Comparison of ENCODE assay signal across 23 cellular contexts in the genomic region with DNA sequence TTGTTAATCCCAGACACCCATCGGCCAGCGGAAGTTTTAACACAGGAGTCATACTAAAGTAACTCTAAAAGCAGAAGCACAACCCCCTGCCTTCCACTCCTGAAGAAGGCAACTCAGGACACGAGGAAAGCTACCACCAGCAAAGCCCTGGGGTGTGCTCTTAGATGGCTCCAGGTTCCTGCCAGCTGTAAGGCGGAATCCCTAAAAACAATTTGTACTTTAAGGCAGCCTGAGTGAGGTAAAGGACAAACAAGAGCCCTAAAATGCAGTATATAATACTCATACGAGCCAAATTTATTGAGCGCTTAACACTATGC.
"Had no signal": no experiment of that assay in that cellular context is flagged by ENCODE, and none has a peak within 500 bp of the region (broad histone marks: within the 10 kb centered on the region; RNA-seq: fewer than 3 reads in every experiment).

No MANE protein-coding gene starts in this region.

- H3K27me3 ChIP-seq: esophagus muscularis mucosa, foreskin keratinocyte, heart right ventricle, left lung, neutrophil, right lobe of liver, uterus had no signal

- H3K36me3 Mint-ChIP-seq: activated CD8-positive, alpha-beta memory T cell treated with anti-CD3 and anti-CD28 coated beads, Interleukin-2, amount 10 ng/mL, durations not matched to agents 7 days and 5 days; activated naive CD4-positive, alpha-beta T cell treated with anti-CD3 and anti-CD28 coated beads, Interleukin-2, amount 50 U/mL, for 72 hours; natural killer cell treated with Interleukin-12 subunit alpha and Interleukin-12 subunit beta and Interleukin-15 and Interleukin-18, amount 100 ng/mL, for 72 hours had no signal

- H3K4me3 Mint-ChIP-seq: activated CD4-positive, alpha-beta T cell treated with anti-CD3 and anti-CD28 coated beads for 36 hours; activated CD8-positive, alpha-beta memory T cell treated with anti-CD3 and anti-CD28 coated beads, Interleukin-2, amount 10 ng/mL, durations not matched to agents 7 days and 5 days; activated CD8-positive, alpha-beta T cell treated with anti-CD3 and anti-CD28 coated beads, Interleukin-2, amount 10 ng/mL, durations not matched to agents 7 days and 5 days; natural killer cell treated with Interleukin-12 subunit alpha and Interleukin-12 subunit beta and Interleukin-15 and Interleukin-18, amount 100 ng/mL, for 72 hours; stimulated activated naive CD8-positive, alpha-beta T cell treated with anti-CD3 and anti-CD28 coated beads, Interleukin-15, Interleukin-2, amounts not matched to agents 100 ng/mL and 50 ng/mL, for 24 hours had no signal

- H3K27ac ChIP-seq: esophagus muscularis mucosa, foreskin keratinocyte, left lung, neutrophil, right lobe of liver, thoracic aorta, uterus had no signal

- H3K9me3 ChIP-seq: esophagus muscularis mucosa, heart right ventricle, left lung, mucosa of descending colon, neutrophil, right lobe of liver, thoracic aorta, uterus had no signal

- DNase-seq: activated CD4-positive, alpha-beta T cell treated with anti-CD3 and anti-CD28 coated beads for 36 hours; activated CD4-positive, CD25-positive, alpha-beta regulatory T cell; activated CD8-positive, alpha-beta memory T cell treated with anti-CD3 and anti-CD28 coated beads, Interleukin-2, amount 10 ng/mL, durations not matched to agents 7 days and 5 days; activated CD8-positive, alpha-beta T cell treated with anti-CD3 and anti-CD28 coated beads, Interleukin-2, amount 10 ng/mL, durations not matched to agents 7 days and 5 days; activated naive CD4-positive, alpha-beta T cell; activated T-cell treated with anti-CD3 and anti-CD28 coated beads, Interleukin-2, amount 50 U/mL, for 48 hours; dermis blood vessel endothelial cell; effector CD4-positive, alpha-beta T cell; foreskin keratinocyte; heart right ventricle; left lung; mucosa of descending colon; right lobe of liver; stimulated activated CD4-positive, alpha-beta T cell treated with anti-CD3 and anti-CD28 coated beads, Interleukin-4, amount 100 ng/mL, for 1 hour; uterus had no signal

- H3K36me3 ChIP-seq: esophagus muscularis mucosa, heart right ventricle, left lung, neutrophil, right lobe of liver, thoracic aorta, uterus had no signal

- H3K27ac Mint-ChIP-seq: activated CD4-positive, alpha-beta T cell treated with anti-CD3 and anti-CD28 coated beads for 36 hours; activated CD8-positive, alpha-beta T cell treated with anti-CD3 and anti-CD28 coated beads, Interleukin-2, amount 10 ng/mL, durations not matched to agents 7 days and 5 days; activated naive CD4-positive, alpha-beta T cell treated with anti-CD3 and anti-CD28 coated beads, Interleukin-2, amount 50 U/mL, for 72 hours; activated T-helper 2 cell treated with anti-CD3 and anti-CD28 coated beads, Interferon-gamma antibody, Interleukin-2, Interleukin-4, amounts not matched to agents 10 μg/mL and 5 μg/mL and 100 μg/mL, durations not matched to agents 14 hours and 24 hours and 36 hours; natural killer cell treated with Interleukin-12 subunit alpha and Interleukin-12 subunit beta and Interleukin-15 and Interleukin-18, amount 100 ng/mL, for 72 hours; stimulated activated naive CD8-positive, alpha-beta T cell treated with anti-CD3 and anti-CD28 coated beads, Interleukin-15, Interleukin-2, amounts not matched to agents 100 ng/mL and 50 ng/mL, for 24 hours had no signal

- H3K27me3 Mint-ChIP-seq: activated CD4-positive, alpha-beta T cell treated with anti-CD3 and anti-CD28 coated beads for 36 hours; activated CD8-positive, alpha-beta memory T cell treated with anti-CD3 and anti-CD28 coated beads, Interleukin-2, amount 10 ng/mL, durations not matched to agents 7 days and 5 days; natural killer cell treated with Interleukin-12 subunit alpha and Interleukin-12 subunit beta and Interleukin-15 and Interleukin-18, amount 100 ng/mL, for 72 hours; stimulated activated naive CD8-positive, alpha-beta T cell treated with anti-CD3 and anti-CD28 coated beads, Interleukin-15, Interleukin-2, amounts not matched to agents 100 ng/mL and 50 ng/mL, for 24 hours had no signal

- H3K9me3 Mint-ChIP-seq: activated naive CD4-positive, alpha-beta T cell treated with anti-CD3 and anti-CD28 coated beads, Interleukin-2, amount 50 U/mL, for 72 hours; activated T-helper 2 cell treated with anti-CD3 and anti-CD28 coated beads, Interferon-gamma antibody, Interleukin-2, Interleukin-4, amounts not matched to agents 10 μg/mL and 5 μg/mL and 100 μg/mL, durations not matched to agents 14 hours and 24 hours and 36 hours; natural killer cell treated with Interleukin-12 subunit alpha and Interleukin-12 subunit beta and Interleukin-15 and Interleukin-18, amount 100 ng/mL, for 72 hours; stimulated activated naive CD8-positive, alpha-beta T cell treated with anti-CD3 and anti-CD28 coated beads, Interleukin-15, Interleukin-2, amounts not matched to agents 100 ng/mL and 50 ng/mL, for 24 hours had no signal

- ATAC-seq: activated CD4-positive, alpha-beta T cell treated with anti-CD3 and anti-CD28 coated beads for 36 hours; activated CD8-positive, alpha-beta memory T cell treated with anti-CD3 and anti-CD28 coated beads, Interleukin-2, amount 10 ng/mL, durations not matched to agents 7 days and 5 days; activated CD8-positive, alpha-beta T cell treated with anti-CD3 and anti-CD28 coated beads, Interleukin-2, amount 10 ng/mL, durations not matched to agents 7 days and 5 days; activated naive CD4-positive, alpha-beta T cell treated with anti-CD3 and anti-CD28 coated beads, Interleukin-2, amount 50 U/mL, for 72 hours; foreskin keratinocyte; heart right ventricle; left lung; mucosa of descending colon; natural killer cell treated with Interleukin-12 subunit alpha and Interleukin-12 subunit beta and Interleukin-15 and Interleukin-18, amount 100 ng/mL, for 72 hours; right lobe of liver had no signal

- H3K4me1 ChIP-seq: foreskin keratinocyte, right lobe of liver, uterus had no signal

- H3K4me3 ChIP-seq: esophagus muscularis mucosa, heart right ventricle, left lung, lung, mucosa of descending colon, right lobe of liver, thoracic aorta, uterus had no signal
